Comparison of ENCODE assay signal across 8 cellular contexts in genomic region chr14:74860899-74861733, GRCh38. TPM values are rescaled to one million over a fixed set of nuclear protein-coding genes. Genes with fewer than 3 reads are reported as not detected.
DNase-seq lines count a peak whose midpoint lies in the region; ATAC-seq and TF ChIP-seq lines count a peak whose summit lies in the region.

No MANE protein-coding gene starts in this region.

- H3K4me3 ChIP-seq in RWPE2 (ENCODE audit: severe bottlenecking) (no peak overlapping the region), thoracic aorta (no peak overlapping the region)

- no peaks in the 10 kb centered on the region for H3K4me1 ChIP-seq in RWPE2 (ENCODE audit: insufficient read depth, poor library complexity, severe bottlenecking)
- no peaks in the 10 kb centered on the region for H3K4me1 ChIP-seq in foreskin keratinocyte
- H3K4me1 ChIP-seq in thoracic aorta (ENCODE audit: control insufficient read depth in 1 of 2, low read depth in 2 of 2): peaks cover 0 to 9% of the 10 kb centered on the region in 2 donors

- ATAC-seq in RWPE2 (ENCODE audit: low read depth) (peak; percentile 78), foreskin keratinocyte (peak; percentile 72), thoracic aorta (ENCODE audit: insufficient number of reproducible peaks, low FRiP score, low read depth) (peak; percentile 10), HG03139 (IDR thresholded peaks at IDR 0.05; ENCODE audit: unreplicated experiment) (no peak)

- H3K27me3 Mint-ChIP-seq in activated T-helper 2 cell treated with anti-CD3 and anti-CD28 coated beads, Interferon-gamma antibody, Interleukin-2, Interleukin-4, amounts not matched to agents 10 μg/mL and 5 μg/mL and 100 μg/mL, durations not matched to agents 14 hours and 24 hours and 36 hours (ENCODE audit: low read depth): no peaks in the 10 kb centered on the region

- H3K9me3 ChIP-seq in RWPE2 (ENCODE audit: severe bottlenecking) (no peaks in the 10 kb centered on the region), thoracic aorta (no peaks in the 10 kb centered on the region)

- H3K27me3 ChIP-seq in RWPE2 (ENCODE audit: insufficient read depth, poor library complexity, severe bottlenecking) (no peaks in the 10 kb centered on the region), foreskin keratinocyte (no peaks in the 10 kb centered on the region), thoracic aorta (replicated peaks; ENCODE audit: insufficient read depth) (no peaks in the 10 kb centered on the region)

- H3K4me1 Mint-ChIP-seq in activated T-helper 2 cell treated with anti-CD3 and anti-CD28 coated beads, Interferon-gamma antibody, Interleukin-2, Interleukin-4, amounts not matched to agents 10 μg/mL and 5 μg/mL and 100 μg/mL, durations not matched to agents 14 hours and 24 hours and 36 hours (ENCODE audit: low read depth): no peaks in the 10 kb centered on the region

- H3K36me3 ChIP-seq in RWPE2 (ENCODE audit: low read depth) (no peaks in the 10 kb centered on the region; the same call in 1 of the 2 replicates), thoracic aorta (no peaks in the 10 kb centered on the region)

- TF ChIP-seq CTCF in RWPE2 (IDR thresholded peaks at IDR 0.05; ENCODE audit: poor library complexity, severe bottlenecking) (peak; percentile 98), foreskin keratinocyte (conservative IDR thresholded peaks at IDR 0.05) (peak; percentile 93), thoracic aorta (IDR thresholded peaks at IDR 0.05) (peak; percentile 89)

- no peak overlapping the region for H3K27ac Mint-ChIP-seq in activated T-helper 2 cell treated with anti-CD3 and anti-CD28 coated beads, Interferon-gamma antibody, Interleukin-2, Interleukin-4, amounts not matched to agents 10 μg/mL and 5 μg/mL and 100 μg/mL, durations not matched to agents 14 hours and 24 hours and 36 hours

- H3K36me3 Mint-ChIP-seq in activated T-helper 2 cell treated with anti-CD3 and anti-CD28 coated beads, Interferon-gamma antibody, Interleukin-2, Interleukin-4, amounts not matched to agents 10 μg/mL and 5 μg/mL and 100 μg/mL, durations not matched to agents 14 hours and 24 hours and 36 hours (ENCODE audit: low read depth): no peaks in the 10 kb centered on the region

- no peak overlapping the region for H3K4me3 Mint-ChIP-seq in activated T-helper 2 cell treated with anti-CD3 and anti-CD28 coated beads, Interferon-gamma antibody, Interleukin-2, Interleukin-4, amounts not matched to agents 10 μg/mL and 5 μg/mL and 100 μg/mL, durations not matched to agents 14 hours and 24 hours and 36 hours (ENCODE audit: low read depth)

- DNase-seq in GM04504 (ENCODE audit: low read depth) (peak; percentile 67), MV-4-11 (lab: John Stamatoyannopoulos, UW) (peak; percentile 70), RWPE2 (ENCODE audit: low spot score) (peak; percentile 86), foreskin keratinocyte (peak; percentile 36 to 60), occipital lobe (lab: John Stamatoyannopoulos, UW) (peak; percentile 71), thoracic aorta (ENCODE audit: low spot score) (peak; percentile 77)
- peak; percentile 78 for DNase-seq in activated T-helper 2 cell treated with anti-CD3 and anti-CD28 coated beads, Interferon-gamma antibody, Interleukin-2, Interleukin-4, amounts not matched to agents 10 μg/mL and 5 μg/mL and 100 μg/mL, durations not matched to agents 14 hours and 24 hours and 36 hours (ENCODE audit: low spot score)

- no peaks in the 10 kb centered on the region for H3K9me3 Mint-ChIP-seq in activated T-helper 2 cell treated with anti-CD3 and anti-CD28 coated beads, Interferon-gamma antibody, Interleukin-2, Interleukin-4, amounts not matched to agents 10 μg/mL and 5 μg/mL and 100 μg/mL, durations not matched to agents 14 hours and 24 hours and 36 hours

- intact Hi-C loops in activated T-helper 2 cell treated with anti-CD3 and anti-CD28 coated beads, Interferon-gamma antibody, Interleukin-2, Interleukin-4, amounts not matched to agents 10 μg/mL and 5 μg/mL and 100 μg/mL, durations not matched to agents 14 hours and 24 hours and 36 hours (cut with micrococcal nuclease): loop anchor here (1.0 kb wide), 2 partner anchors 44 to 227 kb away; no protein-coding TSS in a partner anchor

- H3K27ac ChIP-seq in RWPE2 (ENCODE audit: poor library complexity, severe bottlenecking) (no peak overlapping the region), foreskin keratinocyte (no peak overlapping the region), thoracic aorta (no peak overlapping the region)

RNA-seq across cellular contexts. Expression of gene PROX2, which starts 14.8 kb away (rescaled TPM):
- 0.05 and 0.34 TPM in 2 replicates for total RNA-seq in activated T-helper 2 cell treated with anti-CD3 and anti-CD28 coated beads, Interferon-gamma antibody, Interleukin-2, Interleukin-4, amounts not matched to agents 10 μg/mL and 5 μg/mL and 100 μg/mL, durations not matched to agents 14 hours and 24 hours and 36 hours
- total RNA-seq in foreskin keratinocyte (not detected in 2 replicates), occipital lobe (not detected), thoracic aorta (not detected)
- not detected in 2 replicates for polyA plus RNA-seq in foreskin keratinocyte

RNA-seq across cellular contexts. Expression of gene DLST, which starts 20.6 kb away (rescaled TPM):
- 102 and 103 TPM in 2 replicates for total RNA-seq in activated T-helper 2 cell treated with anti-CD3 and anti-CD28 coated beads, Interferon-gamma antibody, Interleukin-2, Interleukin-4, amounts not matched to agents 10 μg/mL and 5 μg/mL and 100 μg/mL, durations not matched to agents 14 hours and 24 hours and 36 hours
- 83.2 and 84.3 TPM in 2 replicates for total RNA-seq in foreskin keratinocyte
- polyA plus RNA-seq in foreskin keratinocyte: 64.2 and 66.8 TPM in 2 replicates
- total RNA-seq in occipital lobe: 35.6 TPM
- total RNA-seq in thoracic aorta: 10 to 100 TPM; 68.6 to 91.6 TPM
